Comparison of ENCODE assay signal across 15 cellular contexts in genomic region chr13:106560791-106561190, GRCh38. TPM values are rescaled to one million over a fixed set of nuclear protein-coding genes. Genes with fewer than 3 reads are reported as not detected.
A peak's percentile ranks its signal among the peaks of the same experiment; 100 is the strongest.
DNase-seq lines count a peak whose midpoint lies in the region; ATAC-seq and TF ChIP-seq lines count a peak whose summit lies in the region.
"Had no signal": no experiment of that assay in that cellular context is flagged by ENCODE, and none has a peak within 500 bp of the region (broad histone marks: within the 10 kb centered on the region; RNA-seq: fewer than 3 reads in every experiment).

No MANE protein-coding gene starts in this region.

- POLR2A ChIA-PET in activated CD4-positive, alpha-beta memory T cell treated with anti-CD3 and anti-CD28 coated beads for 36 hours (lab: Charles Lee) = no interaction called here
- POLR2A ChIA-PET in activated CD4-positive, alpha-beta memory T cell treated with anti-CD3 and anti-CD28 coated beads, Interleukin-2, amount 10 ng/mL, durations not matched to agents 7 days and 5 days (lab: Charles Lee) = no interaction called here

- H3K4me3 Mint-ChIP-seq in activated CD4-positive, alpha-beta memory T cell treated with anti-CD3 and anti-CD28 coated beads for 36 hours = peak overlapping the region; percentile 22
- no peak overlapping the region for H3K4me3 Mint-ChIP-seq in activated CD4-positive, alpha-beta memory T cell treated with anti-CD3 and anti-CD28 coated beads, Interleukin-2, amount 10 ng/mL, durations not matched to agents 7 days and 5 days
- H3K4me3 Mint-ChIP-seq in activated naive CD8-positive, alpha-beta T cell treated with anti-CD3 and anti-CD28 coated beads for 36 hours = peak overlapping the region; percentile 20
- H3K4me3 Mint-ChIP-seq in stimulated activated naive B cell treated with anti-CD40 and anti-IgM and Interleukin-4, amounts not matched to agents 10 μg/mL and 1 μg/mL and 100 μg/mL, for 72 hours = peak overlapping the region in 1 of 2 donors; percentile 2
- H3K4me3 Mint-ChIP-seq: activated naive CD8-positive, alpha-beta T cell treated with anti-CD3 and anti-CD28 coated beads, Interleukin-2, amount 10 ng/mL, durations not matched to agents 7 days and 5 days had no signal

- TF ChIP-seq CTCF in right atrium auricular region (IDR thresholded peaks at IDR 0.05) = no peak

- peaks cover 64% of the 10 kb centered on the region for H3K4me1 Mint-ChIP-seq in activated CD4-positive, alpha-beta memory T cell treated with anti-CD3 and anti-CD28 coated beads for 36 hours (ENCODE audit: low read depth)
- peaks cover 57% of the 10 kb centered on the region for H3K4me1 Mint-ChIP-seq in activated CD4-positive, alpha-beta memory T cell treated with anti-CD3 and anti-CD28 coated beads, Interleukin-2, amount 10 ng/mL, durations not matched to agents 7 days and 5 days
- peaks cover 59% of the 10 kb centered on the region for H3K4me1 Mint-ChIP-seq in activated naive CD8-positive, alpha-beta T cell treated with anti-CD3 and anti-CD28 coated beads for 36 hours
- H3K4me1 Mint-ChIP-seq in stimulated activated naive B cell treated with anti-CD40 and anti-IgM and Interleukin-4, amounts not matched to agents 10 μg/mL and 1 μg/mL and 100 μg/mL, for 72 hours = peaks cover 40 to 61% of the 10 kb centered on the region in 2 donors

- H3K27me3 Mint-ChIP-seq in activated CD4-positive, alpha-beta memory T cell treated with anti-CD3 and anti-CD28 coated beads for 36 hours = no peaks in the 10 kb centered on the region
- H3K27me3 Mint-ChIP-seq in activated CD4-positive, alpha-beta memory T cell treated with anti-CD3 and anti-CD28 coated beads, Interleukin-2, amount 10 ng/mL, durations not matched to agents 7 days and 5 days = no peaks in the 10 kb centered on the region
- no peaks in the 10 kb centered on the region for H3K27me3 Mint-ChIP-seq in activated naive CD8-positive, alpha-beta T cell treated with anti-CD3 and anti-CD28 coated beads for 36 hours
- H3K27me3 Mint-ChIP-seq in stimulated activated naive B cell treated with anti-CD40 and anti-IgM and Interleukin-4, amounts not matched to agents 10 μg/mL and 1 μg/mL and 100 μg/mL, for 72 hours = no peaks in the 10 kb centered on the region
- H3K27me3 Mint-ChIP-seq: activated naive CD8-positive, alpha-beta T cell treated with anti-CD3 and anti-CD28 coated beads, Interleukin-2, amount 10 ng/mL, durations not matched to agents 7 days and 5 days had no signal

- H3K4me3 ChIP-seq in right atrium auricular region = no peak overlapping the region
- H3K4me3 ChIP-seq: A549, pancreas had no signal

- ATAC-seq in HG02884 (IDR thresholded peaks at IDR 0.05; ENCODE audit: unreplicated experiment) = peak; percentile 38
- no peak for ATAC-seq in stimulated activated naive B cell treated with anti-CD40 and anti-IgM and Interleukin-4, amounts not matched to agents 10 μg/mL and 1 μg/mL and 100 μg/mL, for 72 hours (replicated peaks)
- ATAC-seq: A549, pancreas had no signal

- H3K9me3 Mint-ChIP-seq in activated CD4-positive, alpha-beta memory T cell treated with anti-CD3 and anti-CD28 coated beads for 36 hours = no peaks in the 10 kb centered on the region
- no peaks in the 10 kb centered on the region for H3K9me3 Mint-ChIP-seq in activated CD4-positive, alpha-beta memory T cell treated with anti-CD3 and anti-CD28 coated beads, Interleukin-2, amount 10 ng/mL, durations not matched to agents 7 days and 5 days
- H3K9me3 Mint-ChIP-seq in activated naive CD8-positive, alpha-beta T cell treated with anti-CD3 and anti-CD28 coated beads for 36 hours = no peaks in the 10 kb centered on the region
- H3K9me3 Mint-ChIP-seq in stimulated activated naive B cell treated with anti-CD40 and anti-IgM and Interleukin-4, amounts not matched to agents 10 μg/mL and 1 μg/mL and 100 μg/mL, for 72 hours = no peaks in the 10 kb centered on the region
- H3K9me3 Mint-ChIP-seq: activated naive CD8-positive, alpha-beta T cell treated with anti-CD3 and anti-CD28 coated beads, Interleukin-2, amount 10 ng/mL, durations not matched to agents 7 days and 5 days had no signal

- no peak for DNase-seq in activated CD4-positive, alpha-beta memory T cell treated with anti-CD3 and anti-CD28 coated beads for 36 hours
- no peak for DNase-seq in activated CD4-positive, alpha-beta memory T cell treated with anti-CD3 and anti-CD28 coated beads, Interleukin-2, amount 10 ng/mL, durations not matched to agents 7 days and 5 days
- no peak for DNase-seq in activated naive CD8-positive, alpha-beta T cell treated with anti-CD3 and anti-CD28 coated beads for 36 hours
- DNase-seq in stimulated activated naive B cell treated with anti-CD40 and anti-IgM and Interleukin-4, amounts not matched to agents 10 μg/mL and 1 μg/mL and 100 μg/mL, for 72 hours = no peak
- DNase-seq in AG08395 (ENCODE audit: low spot score) (no peak), right atrium auricular region (ENCODE audit: low spot score) (no peak), glomerular visceral epithelial cell (ENCODE audit: extremely low spot score) (no peak)
- DNase-seq: activated naive CD8-positive, alpha-beta T cell treated with anti-CD3 and anti-CD28 coated beads, Interleukin-2, amount 10 ng/mL, durations not matched to agents 7 days and 5 days; effector CD4-positive, alpha-beta T cell; EL; pancreas; stimulated activated CD4-positive, alpha-beta T cell treated with anti-CD3 and anti-CD28 coated beads, Interleukin-2, amount 100 ng/mL, for 48 hours had no signal

- peaks cover 33% of the 10 kb centered on the region for H3K36me3 Mint-ChIP-seq in activated CD4-positive, alpha-beta memory T cell treated with anti-CD3 and anti-CD28 coated beads for 36 hours
- H3K36me3 Mint-ChIP-seq in activated CD4-positive, alpha-beta memory T cell treated with anti-CD3 and anti-CD28 coated beads, Interleukin-2, amount 10 ng/mL, durations not matched to agents 7 days and 5 days (ENCODE audit: low read depth) = peaks cover 51% of the 10 kb centered on the region
- peaks cover 46% of the 10 kb centered on the region for H3K36me3 Mint-ChIP-seq in activated naive CD8-positive, alpha-beta T cell treated with anti-CD3 and anti-CD28 coated beads for 36 hours
- H3K36me3 Mint-ChIP-seq in stimulated activated naive B cell treated with anti-CD40 and anti-IgM and Interleukin-4, amounts not matched to agents 10 μg/mL and 1 μg/mL and 100 μg/mL, for 72 hours = peaks cover 26 to 48% of the 10 kb centered on the region in 2 donors

- H3K9me3 ChIP-seq in right atrium auricular region = no peaks in the 10 kb centered on the region
- H3K9me3 ChIP-seq: A549, pancreas, thoracic aorta had no signal

- H3K27ac ChIP-seq in right atrium auricular region = peak overlapping the region in 1 of 2 donors; percentile 43
- H3K27ac ChIP-seq: A549, thoracic aorta had no signal

- intact Hi-C loops in activated CD4-positive, alpha-beta memory T cell treated with anti-CD3 and anti-CD28 coated beads for 36 hours (cut with micrococcal nuclease) = loop anchor here (2.0 kb wide), 1 partner anchor 26 kb away; the partner anchor contains the start of gene EFNB2

- peaks cover 36% of the 10 kb centered on the region for H3K36me3 ChIP-seq in right atrium auricular region

- peak overlapping the region; percentile 77 for H3K27ac Mint-ChIP-seq in activated CD4-positive, alpha-beta memory T cell treated with anti-CD3 and anti-CD28 coated beads for 36 hours
- H3K27ac Mint-ChIP-seq in activated CD4-positive, alpha-beta memory T cell treated with anti-CD3 and anti-CD28 coated beads, Interleukin-2, amount 10 ng/mL, durations not matched to agents 7 days and 5 days = no peak overlapping the region
- peak overlapping the region; percentile 68 for H3K27ac Mint-ChIP-seq in activated naive CD8-positive, alpha-beta T cell treated with anti-CD3 and anti-CD28 coated beads for 36 hours
- H3K27ac Mint-ChIP-seq in stimulated activated naive B cell treated with anti-CD40 and anti-IgM and Interleukin-4, amounts not matched to agents 10 μg/mL and 1 μg/mL and 100 μg/mL, for 72 hours = peak overlapping the region; percentile 20
- H3K27ac Mint-ChIP-seq: activated naive CD8-positive, alpha-beta T cell treated with anti-CD3 and anti-CD28 coated beads, Interleukin-2, amount 10 ng/mL, durations not matched to agents 7 days and 5 days had no signal

- CTCF ChIA-PET in activated CD4-positive, alpha-beta memory T cell treated with anti-CD3 and anti-CD28 coated beads for 36 hours (lab: Charles Lee) = interaction anchor here (3.5 to 9.6 kb wide), 2 partner anchors 25 to 59 kb away, joined by 12 to 57 read pairs; partner anchors contain the start of gene EFNB2
- CTCF ChIA-PET in activated CD4-positive, alpha-beta memory T cell treated with anti-CD3 and anti-CD28 coated beads, Interleukin-2, amount 10 ng/mL, durations not matched to agents 7 days and 5 days (lab: Charles Lee) = interaction anchor here (1.9 kb wide), 1 partner anchor 24 kb away, joined by 7 read pairs; no protein-coding TSS in a partner anchor

- peaks cover 0 to 75% of the 10 kb centered on the region in 2 donors for H3K4me1 ChIP-seq in right atrium auricular region

- H3K27me3 ChIP-seq in right atrium auricular region = no peaks in the 10 kb centered on the region
- H3K27me3 ChIP-seq: pancreas had no signal

RNA-seq across cellular contexts. Expression of gene ARGLU1, which starts 7.1 kb away (rescaled TPM):
- total RNA-seq in activated CD4-positive, alpha-beta memory T cell treated with anti-CD3 and anti-CD28 coated beads for 36 hours = 10 to 100 TPM; 81.0 to 87.1 TPM
- total RNA-seq in activated CD4-positive, alpha-beta memory T cell treated with anti-CD3 and anti-CD28 coated beads, Interleukin-2, amount 10 ng/mL, durations not matched to agents 7 days and 5 days = 100 to 1,000 TPM; 112 to 113 TPM
- 10 to 100 TPM; 65.3 to 72.7 TPM for total RNA-seq in activated naive CD8-positive, alpha-beta T cell treated with anti-CD3 and anti-CD28 coated beads for 36 hours
- total RNA-seq in right atrium auricular region = 10 to 100 TPM; 26.1 to 39.9 TPM

RNA-seq across cellular contexts. Expression of gene EFNB2, which starts 25.3 kb away (rescaled TPM):
- under 1 TPM in 1 of 2 experiments, not detected in 1; 0.07 TPM for total RNA-seq in activated CD4-positive, alpha-beta memory T cell treated with anti-CD3 and anti-CD28 coated beads for 36 hours
- total RNA-seq in activated CD4-positive, alpha-beta memory T cell treated with anti-CD3 and anti-CD28 coated beads, Interleukin-2, amount 10 ng/mL, durations not matched to agents 7 days and 5 days = under 1 TPM; 0.13 TPM
- under 1 TPM; 0.06 to 0.08 TPM for total RNA-seq in activated naive CD8-positive, alpha-beta T cell treated with anti-CD3 and anti-CD28 coated beads for 36 hours
- 10 to 100 TPM; 15.5 to 17.4 TPM for total RNA-seq in right atrium auricular region

Comparison
In these comparisons a context has a peak if more than half of its experiments do, and no peak if none do; other contexts are left out.
1. RNA of gene EFNB2, which starts 25.3 kb away (total RNA-seq): 15.5 to 17.4 TPM in right atrium auricular region; 0.13 TPM in activated CD4-positive, alpha-beta memory T cell treated with anti-CD3 and anti-CD28 coated beads, Interleukin-2, amount 10 ng/mL, durations not matched to agents 7 days and 5 days, 0.06 to 0.08 TPM in activated naive CD8-positive, alpha-beta T cell treated with anti-CD3 and anti-CD28 coated beads for 36 hours and 0.07 TPM in activated CD4-positive, alpha-beta memory T cell treated with anti-CD3 and anti-CD28 coated beads for 36 hours; every median in the first group is over 10 times any median in the second.